ENCODE assay signal across 22 cellular contexts in genomic region chr10:121543545-121543944, GRCh38. TPM values are rescaled to one million over a fixed set of nuclear protein-coding genes. Genes with fewer than 3 reads are reported as not detected.
"Had no signal": no experiment of that assay in that cellular context is flagged by ENCODE, and none has a peak within 500 bp of the region (broad histone marks: within the 10 kb centered on the region; RNA-seq: fewer than 3 reads in every experiment).

No MANE protein-coding gene starts in this region.

- H3K36me3 Mint-ChIP-seq: activated naive CD4-positive, alpha-beta T cell treated with anti-CD3 and anti-CD28 coated beads, Interleukin-2, amount 50 U/mL, for 72 hours; memory B cell; naive thymus-derived CD4-positive, alpha-beta T cell had no signal

- FAIRE-seq: endothelial cell of umbilical vein had no signal

- DNase-seq: activated CD8-positive, alpha-beta memory T cell treated with anti-CD3 and anti-CD28 coated beads for 24 hours; activated CD8-positive, alpha-beta memory T cell treated with anti-CD3 and anti-CD28 coated beads, Interleukin-2, amount 50 U/mL, for 4 hours; activated T-cell treated with anti-CD3 and anti-CD28 coated beads, Interleukin-2, amount 50 U/mL, for 24 hours; aorta; brain microvascular endothelial cell; caudate nucleus; effector memory CD4-positive, alpha-beta T cell; foreskin melanocyte; kidney glomerular epithelial cell; naive thymus-derived CD4-positive, alpha-beta T cell; retina; stimulated activated CD4-positive, alpha-beta T cell treated with anti-CD3 and anti-CD28 coated beads, Interleukin-4, amount 100 ng/mL, for 24 hours; stimulated activated naive CD4-positive, alpha-beta T cell treated with Interleukin-2 at 50 U/mL for 16 hours; T-helper 1 cell; tibial artery had no signal

- H3K27me3 Mint-ChIP-seq: activated T-cell treated with anti-CD3 and anti-CD28 coated beads, Interleukin-2, amount 50 U/mL, for 24 hours; activated T-helper 17 cell treated with anti-CD3 and anti-CD28 coated beads, Interleukin-2, amount 50 U/mL, for 72 hours; dendritic cell treated with granulocyte-macrophage colony-stimulating factor and Interleukin-4, amounts not matched to agents 40 ng/mL and 50 ng/mL, for 4 days; memory B cell had no signal

- H3K27ac ChIP-seq: brain microvascular endothelial cell, neural progenitor cell, tibial artery had no signal

- H3K36me3 ChIP-seq: brain microvascular endothelial cell had no signal

- H3K9me3 Mint-ChIP-seq: activated T-cell treated with anti-CD3 and anti-CD28 coated beads, Interleukin-2, amount 50 U/mL, for 24 hours; dendritic cell treated with granulocyte-macrophage colony-stimulating factor and Interleukin-4, amounts not matched to agents 40 ng/mL and 50 ng/mL, for 4 days had no signal

- H3K4me3 Mint-ChIP-seq: activated T-cell treated with anti-CD3 and anti-CD28 coated beads, Interleukin-2, amount 50 U/mL, for 24 hours; activated T-helper 17 cell treated with anti-CD3 and anti-CD28 coated beads, Interleukin-2, amount 50 U/mL, for 72 hours; dendritic cell treated with granulocyte-macrophage colony-stimulating factor and Interleukin-4, amounts not matched to agents 40 ng/mL and 50 ng/mL, for 4 days; memory B cell; naive thymus-derived CD4-positive, alpha-beta T cell; neural progenitor cell had no signal

- H3K9me3 ChIP-seq: tibial artery had no signal

- H3K27ac Mint-ChIP-seq: activated naive CD4-positive, alpha-beta T cell treated with anti-CD3 and anti-CD28 coated beads, Interleukin-2, amount 50 U/mL, for 72 hours; activated T-cell treated with anti-CD3 and anti-CD28 coated beads, Interleukin-2, amount 50 U/mL, for 24 hours; activated T-helper 17 cell treated with anti-CD3 and anti-CD28 coated beads, Interleukin-2, amount 50 U/mL, for 72 hours; dendritic cell treated with granulocyte-macrophage colony-stimulating factor and Interleukin-4, amounts not matched to agents 40 ng/mL and 50 ng/mL, for 4 days; memory B cell; naive thymus-derived CD4-positive, alpha-beta T cell; neural progenitor cell had no signal

- H3K4me1 Mint-ChIP-seq: activated T-helper 17 cell treated with anti-CD3 and anti-CD28 coated beads, Interleukin-2, amount 50 U/mL, for 72 hours; memory B cell; naive thymus-derived CD4-positive, alpha-beta T cell had no signal

- ATAC-seq: activated naive CD4-positive, alpha-beta T cell treated with anti-CD3 and anti-CD28 coated beads, Interleukin-2, amount 50 U/mL, for 72 hours; activated T-helper 17 cell treated with anti-CD3 and anti-CD28 coated beads, Interleukin-2, amount 50 U/mL, for 72 hours; esophagus mucosa; naive thymus-derived CD4-positive, alpha-beta T cell had no signal

- H3K27me3 ChIP-seq: brain microvascular endothelial cell, neural progenitor cell, tibial artery had no signal

- H3K4me3 ChIP-seq: neural progenitor cell, tibial artery had no signal

RNA-seq across cellular contexts. Expression of gene FGFR2, which starts 54.7 kb away (rescaled TPM):
- total RNA-seq: activated naive CD4-positive, alpha-beta T cell treated with anti-CD3 and anti-CD28 coated beads, Interleukin-2, amount 50 U/mL, for 72 hours; activated T-helper 17 cell treated with anti-CD3 and anti-CD28 coated beads, Interleukin-2, amount 50 U/mL, for 72 hours; endothelial cell of umbilical vein had no signal
- polyA plus RNA-seq: naive thymus-derived CD4-positive, alpha-beta T cell had no signal
